ENCODE assay signal across 1 cellular context in the genomic region with DNA sequence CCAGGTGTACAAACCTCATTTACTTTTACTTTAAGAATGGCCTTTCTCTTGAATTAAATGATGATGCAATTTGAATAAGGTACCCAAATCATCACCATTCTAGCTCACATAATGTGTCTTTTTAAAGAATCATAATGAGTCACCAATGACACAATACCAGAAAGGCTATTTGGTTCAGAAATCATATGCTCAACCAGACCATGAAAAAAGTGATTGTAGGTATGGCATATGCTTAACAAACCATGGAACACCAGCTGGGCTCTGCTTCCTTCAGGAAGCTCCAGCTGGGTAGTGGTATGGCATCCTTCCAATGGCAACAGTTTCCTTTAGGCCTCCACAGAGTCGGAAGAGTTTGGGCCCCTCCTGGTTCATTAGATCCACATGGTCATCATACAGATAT.
TF ChIP-seq lines count a peak whose summit lies in the region.

No MANE protein-coding gene starts in this region.

TF ChIP-seq in HEK293, 187 proteins besides CTCF, POLR2A, EP300 and RAD21 (continued from another document):
- TF ChIP-seq, protein P1, sequence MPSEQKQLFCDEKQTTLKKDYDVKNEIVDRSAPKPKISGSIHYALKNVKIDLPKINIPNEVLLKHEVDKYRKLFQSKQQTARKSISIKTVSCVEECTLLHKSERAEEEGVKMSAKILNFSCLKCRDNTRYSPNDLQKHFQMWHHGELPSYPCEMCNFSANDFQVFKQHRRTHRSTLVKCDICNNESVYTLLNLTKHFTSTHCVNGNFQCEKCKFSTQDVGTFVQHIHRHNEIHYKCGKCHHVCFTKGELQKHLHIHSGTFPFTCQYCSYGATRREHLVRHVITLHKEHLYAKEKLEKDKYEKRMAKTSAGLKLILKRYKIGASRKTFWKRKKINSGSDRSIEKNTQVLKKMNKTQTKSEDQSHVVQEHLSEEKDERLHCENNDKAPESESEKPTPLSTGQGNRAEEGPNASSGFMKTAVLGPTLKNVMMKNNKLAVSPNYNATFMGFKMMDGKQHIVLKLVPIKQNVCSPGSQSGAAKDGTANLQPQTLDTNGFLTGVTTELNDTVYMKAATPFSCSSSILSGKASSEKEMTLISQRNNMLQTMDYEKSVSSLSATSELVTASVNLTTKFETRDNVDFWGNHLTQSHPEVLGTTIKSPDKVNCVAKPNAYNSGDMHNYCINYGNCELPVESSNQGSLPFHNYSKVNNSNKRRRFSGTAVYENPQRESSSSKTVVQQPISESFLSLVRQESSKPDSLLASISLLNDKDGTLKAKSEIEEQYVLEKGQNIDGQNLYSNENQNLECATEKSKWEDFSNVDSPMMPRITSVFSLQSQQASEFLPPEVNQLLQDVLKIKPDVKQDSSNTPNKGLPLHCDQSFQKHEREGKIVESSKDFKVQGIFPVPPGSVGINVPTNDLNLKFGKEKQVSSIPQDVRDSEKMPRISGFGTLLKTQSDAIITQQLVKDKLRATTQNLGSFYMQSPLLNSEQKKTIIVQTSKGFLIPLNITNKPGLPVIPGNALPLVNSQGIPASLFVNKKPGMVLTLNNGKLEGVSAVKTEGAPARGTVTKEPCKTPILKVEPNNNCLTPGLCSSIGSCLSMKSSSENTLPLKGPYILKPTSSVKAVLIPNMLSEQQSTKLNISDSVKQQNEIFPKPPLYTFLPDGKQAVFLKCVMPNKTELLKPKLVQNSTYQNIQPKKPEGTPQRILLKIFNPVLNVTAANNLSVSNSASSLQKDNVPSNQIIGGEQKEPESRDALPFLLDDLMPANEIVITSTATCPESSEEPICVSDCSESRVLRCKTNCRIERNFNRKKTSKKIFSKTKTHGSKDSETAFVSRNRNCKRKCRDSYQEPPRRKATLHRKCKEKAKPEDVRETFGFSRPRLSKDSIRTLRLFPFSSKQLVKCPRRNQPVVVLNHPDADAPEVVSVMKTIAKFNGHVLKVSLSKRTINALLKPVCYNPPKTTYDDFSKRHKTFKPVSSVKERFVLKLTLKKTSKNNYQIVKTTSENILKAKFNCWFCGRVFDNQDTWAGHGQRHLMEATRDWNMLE (tag by site-specific recombination; conservative IDR thresholded peaks at IDR 0.05; ENCODE audit: low read depth), result 0 out of 2 replicates have a peak, but pooled peaks have one; percentile 29
- TF ChIP-seq ZNF138 (tag by site-specific recombination; IDR thresholded peaks at IDR 0.05; ENCODE audit: borderline replicate concordance), result no peak
- no peak for TF ChIP-seq ZNF560 (tag by site-specific recombination; IDR thresholded peaks at IDR 0.05; ENCODE audit: borderline replicate concordance)
- TF ChIP-seq, protein P2, sequence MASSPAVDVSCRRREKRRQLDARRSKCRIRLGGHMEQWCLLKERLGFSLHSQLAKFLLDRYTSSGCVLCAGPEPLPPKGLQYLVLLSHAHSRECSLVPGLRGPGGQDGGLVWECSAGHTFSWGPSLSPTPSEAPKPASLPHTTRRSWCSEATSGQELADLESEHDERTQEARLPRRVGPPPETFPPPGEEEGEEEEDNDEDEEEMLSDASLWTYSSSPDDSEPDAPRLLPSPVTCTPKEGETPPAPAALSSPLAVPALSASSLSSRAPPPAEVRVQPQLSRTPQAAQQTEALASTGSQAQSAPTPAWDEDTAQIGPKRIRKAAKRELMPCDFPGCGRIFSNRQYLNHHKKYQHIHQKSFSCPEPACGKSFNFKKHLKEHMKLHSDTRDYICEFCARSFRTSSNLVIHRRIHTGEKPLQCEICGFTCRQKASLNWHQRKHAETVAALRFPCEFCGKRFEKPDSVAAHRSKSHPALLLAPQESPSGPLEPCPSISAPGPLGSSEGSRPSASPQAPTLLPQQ (tag by site-specific recombination; IDR thresholded peaks at IDR 0.05), result 0 out of 2 replicates have a peak, but pooled peaks have one; percentile 31
- peak; percentile 79; the same call in 1 of the 2 replicates for TF ChIP-seq ZNF24 (tag by site-specific recombination; IDR thresholded peaks at IDR 0.05)
- TF ChIP-seq ZBTB1 (tag by site-specific recombination; IDR thresholded peaks at IDR 0.05), result no peak
- no peak for TF ChIP-seq ZNF16 (tag by site-specific recombination; IDR thresholded peaks at IDR 0.05; ENCODE audit: low read depth)
- TF ChIP-seq ZNF843 (tag by site-specific recombination; IDR thresholded peaks at IDR 0.05), result no peak
- TF ChIP-seq, protein P3, sequence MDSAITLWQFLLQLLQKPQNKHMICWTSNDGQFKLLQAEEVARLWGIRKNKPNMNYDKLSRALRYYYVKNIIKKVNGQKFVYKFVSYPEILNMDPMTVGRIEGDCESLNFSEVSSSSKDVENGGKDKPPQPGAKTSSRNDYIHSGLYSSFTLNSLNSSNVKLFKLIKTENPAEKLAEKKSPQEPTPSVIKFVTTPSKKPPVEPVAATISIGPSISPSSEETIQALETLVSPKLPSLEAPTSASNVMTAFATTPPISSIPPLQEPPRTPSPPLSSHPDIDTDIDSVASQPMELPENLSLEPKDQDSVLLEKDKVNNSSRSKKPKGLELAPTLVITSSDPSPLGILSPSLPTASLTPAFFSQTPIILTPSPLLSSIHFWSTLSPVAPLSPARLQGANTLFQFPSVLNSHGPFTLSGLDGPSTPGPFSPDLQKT (IDR thresholded peaks at IDR 0.05; ENCODE audit: borderline replicate concordance, low read depth, low read length), result no peak
- TF ChIP-seq ZNF549 (tag by site-specific recombination; IDR thresholded peaks at IDR 0.05), result no peak
- TF ChIP-seq, protein P4, sequence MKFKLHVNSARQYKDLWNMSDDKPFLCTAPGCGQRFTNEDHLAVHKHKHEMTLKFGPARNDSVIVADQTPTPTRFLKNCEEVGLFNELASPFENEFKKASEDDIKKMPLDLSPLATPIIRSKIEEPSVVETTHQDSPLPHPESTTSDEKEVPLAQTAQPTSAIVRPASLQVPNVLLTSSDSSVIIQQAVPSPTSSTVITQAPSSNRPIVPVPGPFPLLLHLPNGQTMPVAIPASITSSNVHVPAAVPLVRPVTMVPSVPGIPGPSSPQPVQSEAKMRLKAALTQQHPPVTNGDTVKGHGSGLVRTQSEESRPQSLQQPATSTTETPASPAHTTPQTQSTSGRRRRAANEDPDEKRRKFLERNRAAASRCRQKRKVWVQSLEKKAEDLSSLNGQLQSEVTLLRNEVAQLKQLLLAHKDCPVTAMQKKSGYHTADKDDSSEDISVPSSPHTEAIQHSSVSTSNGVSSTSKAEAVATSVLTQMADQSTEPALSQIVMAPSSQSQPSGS (tag by site-specific recombination; IDR thresholded peaks at IDR 0.05; ENCODE audit: low read depth), result peak; percentile 56
- no peak for TF ChIP-seq KLF10 (tag by site-specific recombination; IDR thresholded peaks at IDR 0.05)
- TF ChIP-seq GLI2 (tag by site-specific recombination; IDR thresholded peaks at IDR 0.05; ENCODE audit: borderline replicate concordance, low read depth), result no peak
- TF ChIP-seq, protein P5, sequence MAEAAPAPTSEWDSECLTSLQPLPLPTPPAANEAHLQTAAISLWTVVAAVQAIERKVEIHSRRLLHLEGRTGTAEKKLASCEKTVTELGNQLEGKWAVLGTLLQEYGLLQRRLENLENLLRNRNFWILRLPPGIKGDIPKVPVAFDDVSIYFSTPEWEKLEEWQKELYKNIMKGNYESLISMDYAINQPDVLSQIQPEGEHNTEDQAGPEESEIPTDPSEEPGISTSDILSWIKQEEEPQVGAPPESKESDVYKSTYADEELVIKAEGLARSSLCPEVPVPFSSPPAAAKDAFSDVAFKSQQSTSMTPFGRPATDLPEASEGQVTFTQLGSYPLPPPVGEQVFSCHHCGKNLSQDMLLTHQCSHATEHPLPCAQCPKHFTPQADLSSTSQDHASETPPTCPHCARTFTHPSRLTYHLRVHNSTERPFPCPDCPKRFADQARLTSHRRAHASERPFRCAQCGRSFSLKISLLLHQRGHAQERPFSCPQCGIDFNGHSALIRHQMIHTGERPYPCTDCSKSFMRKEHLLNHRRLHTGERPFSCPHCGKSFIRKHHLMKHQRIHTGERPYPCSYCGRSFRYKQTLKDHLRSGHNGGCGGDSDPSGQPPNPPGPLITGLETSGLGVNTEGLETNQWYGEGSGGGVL (tag by site-specific recombination; IDR thresholded peaks at IDR 0.05), result no peak
